7 cellular contexts compared by ENCODE assay signal in genomic region chr11:128467041-128467440, GRCh38.
DNase-seq lines count a peak whose midpoint lies in the region; ATAC-seq and TF ChIP-seq lines count a peak whose summit lies in the region.

No MANE protein-coding gene starts in this region.

- H3K79me2 ChIP-seq in OCI-LY3 (ENCODE audit: low read length): peaks cover 40% of the 10 kb centered on the region

- H3K4me3 Mint-ChIP-seq in activated naive CD8-positive, alpha-beta T cell: peak overlapping the region; percentile 91

- H3K4me1 ChIP-seq in OCI-LY3 (ENCODE audit: low read length) (peaks cover 62% of the 10 kb centered on the region), left lung (peaks cover 27 to 94% of the 10 kb centered on the region in 2 donors), stomach (peaks cover 30 to 86% (median 55%) of the 10 kb centered on the region in 4 donors)

- H3K27ac ChIP-seq in OCI-LY3 (ENCODE audit: low read length) (no peak overlapping the region), left lung (peak overlapping the region; percentile 64 to 70), stomach (peak overlapping the region in 4 of 5 donors; percentile 38 to 69 (median 58))

- no peak for TF ChIP-seq POLR2A in stomach (IDR thresholded peaks at IDR 0.05)

- TF ChIP-seq CTCF in OCI-LY3 (IDR thresholded peaks at IDR 0.05; ENCODE audit: low read depth, low read length): no peak
- TF ChIP-seq CTCF in left lung (IDR thresholded peaks at IDR 0.05): no peak
- TF ChIP-seq CTCF in stomach (IDR thresholded peaks at IDR 0.05): no peak

- no peaks in the 10 kb centered on the region for H3K9me3 Mint-ChIP-seq in activated naive CD8-positive, alpha-beta T cell (ENCODE audit: low read depth)

- no peak for TF ChIP-seq EP300 in stomach (IDR thresholded peaks at IDR 0.05)

- no peaks in the 10 kb centered on the region for H3K9me3 ChIP-seq in OCI-LY3 (ENCODE audit: insufficient read depth, low read length)
- no peaks in the 10 kb centered on the region for H3K9me3 ChIP-seq in left lung
- H3K9me3 ChIP-seq in stomach: no peaks in the 10 kb centered on the region

- ATAC-seq in left lung (no peak), HG03565 (IDR thresholded peaks at IDR 0.05; ENCODE audit: unreplicated experiment) (no peak)

- peaks cover 47% of the 10 kb centered on the region for H3K36me3 Mint-ChIP-seq in activated naive CD8-positive, alpha-beta T cell

- peak overlapping the region; percentile 100 for H3K27ac Mint-ChIP-seq in activated naive CD8-positive, alpha-beta T cell

- peaks cover 100% of the 10 kb centered on the region for H3K4me1 Mint-ChIP-seq in activated naive CD8-positive, alpha-beta T cell (ENCODE audit: low read depth)

- no peak for DNase-seq in left lung
- no peak for DNase-seq in stomach
- DNase-seq in NK-92 treated with Interleukin-12 subunit alpha and Interleukin-12 subunit beta, amount 100 ng/mL, for 24 hours (lab: John Stamatoyannopoulos, UW): no peak
- DNase-seq in medulla oblongata (ENCODE audit: extremely low spot score): no peak

- H3K27me3 ChIP-seq in OCI-LY3 (ENCODE audit: low read depth, low read length) (no peaks in the 10 kb centered on the region), left lung (no peaks in the 10 kb centered on the region), stomach (no peaks in the 10 kb centered on the region)

- no peaks in the 10 kb centered on the region for H3K27me3 Mint-ChIP-seq in activated naive CD8-positive, alpha-beta T cell

- 89 to 95% (median 94%) methylated on average over 6 of the region's 6 CpGs for WGBS in stomach, 5 donors

- H3K9ac ChIP-seq in OCI-LY3 (ENCODE audit: low read length): no peak overlapping the region

- H3K36me3 ChIP-seq in OCI-LY3 (replicated peaks; ENCODE audit: low read depth, low read length) (peaks cover 60% of the 10 kb centered on the region), left lung (peaks cover 0 to 60% of the 10 kb centered on the region in 2 donors), stomach (peaks cover 8 to 47% (median 33%) of the 10 kb centered on the region in 4 donors)

- intact Hi-C loops in left lung (cut with DNase I): no loop called here
- intact Hi-C loops in stomach (cut with DNase I; ENCODE audit: low total_unique reads): no loop called here

- H3K4me2 ChIP-seq in OCI-LY3 (ENCODE audit: low read length): peak overlapping the region; percentile 91

- no peak overlapping the region for H2AFZ ChIP-seq in OCI-LY3 (ENCODE audit: low read depth, low read length)

- no peak overlapping the region for H3K4me3 ChIP-seq in OCI-LY3 (ENCODE audit: low read length)
- no peak overlapping the region for H3K4me3 ChIP-seq in left lung
- no peak overlapping the region for H3K4me3 ChIP-seq in stomach

- H4K20me1 ChIP-seq in OCI-LY3 (ENCODE audit: insufficient read depth, low read length): no peaks in the 10 kb centered on the region
